Comparison of ENCODE assay signal across 30 cellular contexts in the genomic region with DNA sequence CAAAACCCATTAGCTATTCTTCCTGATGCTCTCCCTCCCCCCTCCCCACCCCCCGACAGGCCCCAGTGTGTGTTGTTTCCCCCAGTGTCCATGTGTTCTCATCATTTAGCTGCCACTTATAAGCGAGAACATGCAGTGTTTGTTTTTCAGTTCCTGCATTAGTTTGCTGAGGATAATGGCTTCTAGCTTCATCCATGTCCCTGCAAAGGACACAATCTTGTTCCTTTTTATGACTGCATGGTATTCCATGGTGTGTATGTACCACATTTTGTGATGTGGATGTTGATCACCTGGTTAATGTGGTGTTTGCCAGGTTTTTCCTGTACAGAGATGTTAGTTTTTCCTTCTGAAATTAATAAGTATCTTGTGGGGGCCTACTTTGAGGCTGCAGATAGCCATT. TPM values are rescaled to one million over a fixed set of nuclear protein-coding genes. Genes with fewer than 3 reads are reported as not detected.
A peak's percentile ranks its signal among the peaks of the same experiment; 100 is the strongest.
DNase-seq lines count a peak whose midpoint lies in the region; ATAC-seq, FAIRE-seq and TF ChIP-seq lines count a peak whose summit lies in the region.
"Had no signal": no experiment of that assay in that cellular context is flagged by ENCODE, and none has a peak within 500 bp of the region (broad histone marks: within the 10 kb centered on the region; RNA-seq: fewer than 3 reads in every experiment).

No MANE protein-coding gene starts in this region.

- H3K9me3 ChIP-seq in A549 (no peaks in the 10 kb centered on the region), HEK293 (ENCODE audit: control insufficient read depth, insufficient read depth, low read depth, low read length) (peaks cover 2% of the 10 kb centered on the region; the same call in 1 of the 2 replicates), osteoblast (ENCODE audit: low read depth, low read length) (no peaks in the 10 kb centered on the region)
- H3K9me3 ChIP-seq: BE2C; BLaER1; BLaER1 treated with 17β-estradiol and CSF1 and Interleukin-3, amounts not matched to agents 10 nM and 100 nM; Caco-2 had no signal

- TF ChIP-seq POLR2A in A549 (IDR thresholded peaks at IDR 0.05; ENCODE audit: low read length): no peak

- 24% methylated on average over 1 of the region's 2 CpGs for WGBS in A549 (ENCODE audit: missing lambda C conversion rate)

- TF ChIP-seq RAD21 in A549 (conservative IDR thresholded peaks at IDR 0.05 in 1 of 2, IDR thresholded peaks at IDR 0.05 in 1 of 2): no peak

- ATAC-seq in A549: no peak
- ATAC-seq: CD8-positive, alpha-beta T cell had no signal

- peaks cover 4% of the 10 kb centered on the region for H3K27me3 ChIP-seq in osteoblast (ENCODE audit: insufficient read depth, low read length)
- H3K27me3 ChIP-seq: BLaER1 had no signal

- H3K4me2 ChIP-seq in A549 (no peak overlapping the region), osteoblast (ENCODE audit: insufficient read depth, low read length) (no peak overlapping the region)
- H3K4me2 ChIP-seq: BLaER1 had no signal

- no peaks in the 10 kb centered on the region for H4K20me1 ChIP-seq in osteoblast (ENCODE audit: insufficient read depth, low read length)
- H4K20me1 ChIP-seq: BLaER1 had no signal

- no peaks in the 10 kb centered on the region for H3K4me1 ChIP-seq in A549
- H3K4me1 ChIP-seq in HEK293 (ENCODE audit: control insufficient read depth, insufficient read depth, low read length): peaks cover 12% of the 10 kb centered on the region
- no peaks in the 10 kb centered on the region for H3K4me1 ChIP-seq in osteoblast (ENCODE audit: insufficient read depth, low read length)
- H3K4me1 ChIP-seq: BE2C, BLaER1, Caco-2 had no signal

- TF ChIP-seq EP300 in A549 (IDR thresholded peaks at IDR 0.05): no peak

- H3K27ac ChIP-seq in A549 (no peak overlapping the region), HEK293 (ENCODE audit: extremely low read depth, low read depth, low read length) (no peak overlapping the region), osteoblast (ENCODE audit: low read depth, low read length) (no peak overlapping the region)
- H3K27ac ChIP-seq: 22Rv1; BLaER1; BLaER1 treated with 17β-estradiol and CSF1 and Interleukin-3, amounts not matched to agents 10 nM and 100 nM; C4-2B had no signal

- POLR2A ChIA-PET in A549 (lab: Yijun Ruan, JAX) (no interaction called here), HEK293 (lab: Yijun Ruan, JAX) (no interaction called here)

- no peak overlapping the region for H2AFZ ChIP-seq in osteoblast (ENCODE audit: low read length)

- TF ChIP-seq CTCF in A549 (IDR thresholded peaks at IDR 0.05) (no peak), HEK293 (tag by site-specific recombination; IDR thresholded peaks at IDR 0.05) (no peak), osteoblast (IDR thresholded peaks at IDR 0.05; ENCODE audit: extremely low read depth, low read depth, low read length) (no peak)

- FAIRE-seq in A549 (lab: Jason Lieb, UNC): peak; percentile 7
- FAIRE-seq: A204.1, D721Med had no signal

- no peak for DNase-seq in A549 (ENCODE audit: low read depth in 1 of 2, low spot score in 1 of 2)
- no peak for DNase-seq in osteoblast (ENCODE audit: insufficient read length, low spot score, missing footprints)
- DNase-seq in DMS53 treated with DMSO at 0.1 percent for 48 hours (lab: John Stamatoyannopoulos, UW; ENCODE audit: unreplicated experiment): no peak
- DNase-seq: 8988T; ACHN; BE2C; C1 segment of cervical spinal cord; Caco-2; Calu3; CD4-positive, alpha-beta memory T cell; CD4-positive, alpha-beta T cell; CD4-positive, CD25-positive, alpha-beta regulatory T cell; CD8-positive, alpha-beta memory T cell; CD8-positive, alpha-beta T cell; COR-L47; DMS 273 treated with DMSO at 0.1 percent for 48 hours; DMS153; DMS79; DMS79 treated with DMSO at 0.1 percent for 48 hours; DND-41; EL had no signal

- H3K36me3 ChIP-seq in HEK293 (ENCODE audit: control insufficient read depth in 2 of 2, insufficient read depth in 1 of 2, low read length in 2 of 2) (no peaks in the 10 kb centered on the region), osteoblast (ENCODE audit: insufficient read depth, low read length) (no peaks in the 10 kb centered on the region)
- H3K36me3 ChIP-seq: BE2C; BLaER1; BLaER1 treated with 17β-estradiol and CSF1 and Interleukin-3, amounts not matched to agents 10 nM and 100 nM had no signal

- CTCF ChIA-PET in A549 (lab: Yijun Ruan, JAX) (interaction anchor here (1.5 kb wide), 1 partner anchor 23 kb away, joined by 3 read pairs; no protein-coding TSS in a partner anchor), HEK293 (lab: Yijun Ruan, JAX) (interaction anchor here (0.6 to 0.8 kb wide), 2 partner anchors 32 to 369 kb away, joined by 3 read pairs; no protein-coding TSS in a partner anchor)

- H3K4me3 ChIP-seq in A549: no peak overlapping the region
- no peak overlapping the region for H3K4me3 ChIP-seq in HEK293 (ENCODE audit: low read depth, low read length)
- no peak overlapping the region for H3K4me3 ChIP-seq in osteoblast (ENCODE audit: insufficient read depth, low read length)
- H3K4me3 ChIP-seq: BLaER1; BLaER1 treated with 17β-estradiol and CSF1 and Interleukin-3, amounts not matched to agents 10 nM and 100 nM had no signal

- H3K79me2 ChIP-seq in osteoblast (ENCODE audit: insufficient read depth, low read length): no peaks in the 10 kb centered on the region

TF ChIP-seq in A549, 52 proteins besides CTCF, POLR2A, EP300 and RAD21 (continues in another document):
- no peak for TF ChIP-seq RNF2 (IDR thresholded peaks at IDR 0.05; ENCODE audit: borderline replicate concordance, low read depth)
- no peak for TF ChIP-seq E2F6 (IDR thresholded peaks at IDR 0.05; ENCODE audit: borderline replicate concordance, low read depth)
- no peak for TF ChIP-seq GATA3 (IDR thresholded peaks at IDR 0.05; ENCODE audit: borderline replicate concordance)
- no peak for TF ChIP-seq POLR2AphosphoS2 (conservative IDR thresholded peaks at IDR 0.05; ENCODE audit: low read length)
- TF ChIP-seq SMC3 (IDR thresholded peaks at IDR 0.05): no peak
- no peak for TF ChIP-seq MAFK (IDR thresholded peaks at IDR 0.05; ENCODE audit: partially characterized antibody)
- no peak for TF ChIP-seq TFCP2L1 (CRISPR knock-in tag; IDR thresholded peaks at IDR 0.05)
- TF ChIP-seq EHMT2 (IDR thresholded peaks at IDR 0.05; ENCODE audit: low read depth): no peak

TF ChIP-seq in HEK293, 187 proteins besides CTCF, POLR2A, EP300 and RAD21:
- TF ChIP-seq ZNF629 (tag by site-specific recombination; IDR thresholded peaks at IDR 0.05) (0 out of 2 replicates have a peak, but pooled peaks have one; percentile 9), ZNF146 (tag by site-specific recombination; IDR thresholded peaks at IDR 0.05) (peak; percentile 90), ZXDB (tag by site-specific recombination; IDR thresholded peaks at IDR 0.05) (no peak)

RNA-seq across cellular contexts. Expression of gene TDRD12, which starts 31.5 kb away (rescaled TPM):
- polyA plus RNA-seq in A549 (2011; rRNA removed): 0.19 and 0.20 TPM in 2 replicates
- polyA plus RNA-seq in A549 (2012; cell fraction: cytosol; rRNA removed): 0.05 and 0.13 TPM in 2 replicates
- polyA plus RNA-seq in A549 (2012; cell fraction: nucleus; rRNA removed): 0.11 and 0.24 TPM in 2 replicates
- polyA plus RNA-seq in A549 (2017; fragmentation: RNase III; extraction: RNeasy Plus Mini Kit Qiagen cat#74134 plus additional on column Dnase treatment): 0.21 to 0.53 TPM (median 0.34 TPM) in 3 replicates
- 0.10 and 0.12 TPM in 2 replicates for polyA minus RNA-seq in A549 (2011; rRNA and poly(A)+ RNA removed)
- under 0.01 and 0.36 TPM in 2 replicates for total RNA-seq in osteoblast
- polyA plus RNA-seq: BJ, CD14-positive monocyte had no signal

RNA-seq across cellular contexts. Expression of gene NUDT19, which starts 59.4 kb away (rescaled TPM):
- polyA plus RNA-seq in A549 (2011; rRNA removed) (28.3 and 32.6 TPM in 2 replicates), A549 (2017; fragmentation: RNase III; extraction: RNeasy Plus Mini Kit Qiagen cat#74134 plus additional on column Dnase treatment) (30.1 to 31.1 TPM (median 30.5 TPM) in 3 replicates)
- 17.3 and 28.0 TPM in 2 replicates for polyA plus RNA-seq in A549 (2012; cell fraction: cytosol; rRNA removed)
- 17.5 and 20.1 TPM in 2 replicates for polyA plus RNA-seq in A549 (2012; cell fraction: nucleus; rRNA removed)
- polyA minus RNA-seq in A549 (2011; rRNA and poly(A)+ RNA removed): 14.6 and 19.4 TPM in 2 replicates
- 8.3 and 12.4 TPM in 2 replicates for total RNA-seq in osteoblast
